In genomic region chr15:66865622-66866611, GRCh38 we compare ENCODE assay signal across 8 cellular contexts.
A peak's percentile ranks its signal among the peaks of the same experiment; 100 is the strongest.
DNase-seq lines count a peak whose midpoint lies in the region; ATAC-seq lines count a peak whose summit lies in the region.

No MANE protein-coding gene starts in this region.

- no peaks in the 10 kb centered on the region for H3K9me3 Mint-ChIP-seq in activated CD4-positive, alpha-beta T cell treated with anti-CD3 and anti-CD28 coated beads, Interleukin-2, amount 10 ng/mL, durations not matched to agents 24 days and 14 days

- H3K36me3 Mint-ChIP-seq in activated CD4-positive, alpha-beta T cell treated with anti-CD3 and anti-CD28 coated beads, Interleukin-2, amount 10 ng/mL, durations not matched to agents 24 days and 14 days (ENCODE audit: low read depth): no peaks in the 10 kb centered on the region

- H3K27ac Mint-ChIP-seq in activated CD4-positive, alpha-beta T cell treated with anti-CD3 and anti-CD28 coated beads, Interleukin-2, amount 10 ng/mL, durations not matched to agents 24 days and 14 days: no peak overlapping the region

- peaks cover 29% of the 10 kb centered on the region for H3K27me3 Mint-ChIP-seq in activated CD4-positive, alpha-beta T cell treated with anti-CD3 and anti-CD28 coated beads, Interleukin-2, amount 10 ng/mL, durations not matched to agents 24 days and 14 days

- DNase-seq in SKM-1 (lab: John Stamatoyannopoulos, UW; ENCODE audit: unreplicated experiment): peak; percentile 96
- DNase-seq in mesenteric fat pad (ENCODE audit: low spot score): peak; percentile 84
- no peak for DNase-seq in activated CD4-positive, alpha-beta T cell treated with anti-CD3 and anti-CD28 coated beads, Interleukin-2, amount 10 ng/mL, durations not matched to agents 24 days and 14 days
- DNase-seq in NCI-H2029 treated with DMSO at 0.1 percent for 48 hours (lab: John Stamatoyannopoulos, UW): no peak
- DNase-seq in stimulated activated CD4-positive, alpha-beta T cell treated with anti-CD3 and anti-CD28 coated beads, Interleukin-4, amount 100 ng/mL, for 1 hour: no peak
- no peak for DNase-seq in dermis blood vessel endothelial cell

- intact Hi-C loops in activated CD4-positive, alpha-beta T cell treated with anti-CD3 and anti-CD28 coated beads, Interleukin-2, amount 10 ng/mL, durations not matched to agents 24 days and 14 days (cut with micrococcal nuclease): no loop called here

- H3K4me1 Mint-ChIP-seq in activated CD4-positive, alpha-beta T cell treated with anti-CD3 and anti-CD28 coated beads, Interleukin-2, amount 10 ng/mL, durations not matched to agents 24 days and 14 days: peaks cover 8% of the 10 kb centered on the region

- H3K4me3 Mint-ChIP-seq in activated CD4-positive, alpha-beta T cell treated with anti-CD3 and anti-CD28 coated beads, Interleukin-2, amount 10 ng/mL, durations not matched to agents 24 days and 14 days: no peak overlapping the region

- ATAC-seq in GM18519 (IDR thresholded peaks at IDR 0.05; ENCODE audit: low FRiP score, unreplicated experiment): peak; percentile 70
- peak; percentile 85 for ATAC-seq in HG02884 (IDR thresholded peaks at IDR 0.05; ENCODE audit: unreplicated experiment)

Comparison
In these comparisons a context has a peak if more than half of its experiments do, and no peak if none do; other contexts are left out.
1. DNase-seq: peak in SKM-1 (single experiment) and mesenteric fat pad (single experiment); none in activated CD4-positive, alpha-beta T cell treated with anti-CD3 and anti-CD28 coated beads, Interleukin-2, amount 10 ng/mL, durations not matched to agents 24 days and 14 days (single experiment), NCI-H2029 treated with DMSO at 0.1 percent for 48 hours (single experiment), stimulated activated CD4-positive, alpha-beta T cell treated with anti-CD3 and anti-CD28 coated beads, Interleukin-4, amount 100 ng/mL, for 1 hour (single experiment) and dermis blood vessel endothelial cell (single experiment).